ENCODE assay signal across 1 cellular context in the genomic region with DNA sequence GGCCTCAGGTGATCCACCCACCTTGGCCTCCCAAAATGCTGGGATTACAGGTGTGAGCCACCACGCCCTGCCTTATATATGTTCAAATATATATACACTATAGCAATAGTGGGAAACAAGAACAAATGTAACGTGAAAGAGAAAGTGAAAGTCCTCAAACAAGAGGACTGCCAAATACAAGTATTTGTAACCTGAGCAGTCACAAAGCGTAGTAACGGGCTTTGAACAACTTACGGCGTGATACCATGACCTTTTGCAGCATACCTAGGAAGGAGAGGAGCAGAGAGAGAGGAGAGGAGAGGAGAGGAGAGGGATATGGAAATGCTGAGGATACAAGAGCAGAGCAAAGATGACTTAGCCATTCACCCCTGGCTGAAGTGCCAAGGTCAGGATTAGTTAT.
TF ChIP-seq lines count a peak whose summit lies in the region.

No MANE protein-coding gene starts in this region.

TF ChIP-seq in K562, 482 proteins besides CTCF, POLR2A, EP300 and RAD21 (continued from another document):
- TF ChIP-seq RERE (CRISPR knock-in tag; IDR thresholded peaks at IDR 0.05; ENCODE audit: borderline replicate concordance) (no peak), POLR2AphosphoS2 (IDR thresholded peaks at IDR 0.05; ENCODE audit: low read length) (no peak), REST (CRISPR knock-in tag; IDR thresholded peaks at IDR 0.05; ENCODE audit: low read depth) (no peak), RBFOX2 (IDR thresholded peaks at IDR 0.05; ENCODE audit: low read depth, low read length) (no peak), SUPT5H (IDR thresholded peaks at IDR 0.05) (peak; percentile 27; the same call in 1 of the 2 replicates), ZNF282 (CRISPR knock-in tag; IDR thresholded peaks at IDR 0.05) (no peak), MED1 (CRISPR knock-in tag; IDR thresholded peaks at IDR 0.05; ENCODE audit: borderline replicate concordance) (no peak), POLR2B (IDR thresholded peaks at IDR 0.05; ENCODE audit: low read depth, partially characterized antibody) (peak; percentile 43), CREB5 (CRISPR knock-in tag; IDR thresholded peaks at IDR 0.05) (no peak)
